Comparison of ENCODE assay signal across 19 cellular contexts in genomic region chr1:53246261-53247134, GRCh38. TPM values are rescaled to one million over a fixed set of nuclear protein-coding genes. Genes with fewer than 3 reads are reported as not detected.
DNase-seq lines count a peak whose midpoint lies in the region; ATAC-seq and TF ChIP-seq lines count a peak whose summit lies in the region.
"Had no signal": no experiment of that assay in that cellular context is flagged by ENCODE, and none has a peak within 500 bp of the region (broad histone marks: within the 10 kb centered on the region; RNA-seq: fewer than 3 reads in every experiment).

No MANE protein-coding gene starts in this region.

- no peak overlapping the region for H3K4me3 Mint-ChIP-seq in memory B cell
- H3K4me3 Mint-ChIP-seq: activated CD8-positive, alpha-beta memory T cell treated with anti-CD3 and anti-CD28 coated beads, Interleukin-2, amount 10 ng/mL, durations not matched to agents 7 days and 5 days had no signal

- peaks cover 17% of the 10 kb centered on the region for H3K4me1 Mint-ChIP-seq in memory B cell
- H3K4me1 Mint-ChIP-seq: activated CD8-positive, alpha-beta memory T cell treated with anti-CD3 and anti-CD28 coated beads, Interleukin-2, amount 10 ng/mL, durations not matched to agents 7 days and 5 days had no signal

- no peak for TF ChIP-seq POLR2A in lower leg skin (IDR thresholded peaks at IDR 0.05)

- POLR2A ChIA-PET in BJ (lab: Charles Lee) = no interaction called here

- ATAC-seq in HG03175 (IDR thresholded peaks at IDR 0.05; ENCODE audit: unreplicated experiment) = peak; percentile 76
- peak; percentile 68 for ATAC-seq in memory B cell (ENCODE audit: low read depth)
- ATAC-seq in left colon = no peak
- ATAC-seq: activated CD8-positive, alpha-beta memory T cell treated with anti-CD3 and anti-CD28 coated beads, Interleukin-2, amount 10 ng/mL, durations not matched to agents 7 days and 5 days; left lobe of liver had no signal

- no peaks in the 10 kb centered on the region for H3K27me3 ChIP-seq in BJ (ENCODE audit: control insufficient read depth, insufficient read depth, low read length)
- H3K27me3 ChIP-seq: esophagus squamous epithelium had no signal

- DNase-seq in BJ (ENCODE audit: low read depth) = peak; percentile 84
- peak; percentile 66 for DNase-seq in astrocyte of the hippocampus (ENCODE audit: low read depth, low spot score)
- DNase-seq in memory B cell (ENCODE audit: low spot score in 2 of 2) = no peak
- DNase-seq in germinal center (ENCODE audit: low spot score) = no peak
- no peak for DNase-seq in lower leg skin (ENCODE audit: low spot score in 2 of 2)
- DNase-seq in cortex of kidney (lab: John Stamatoyannopoulos, UW) = no peak
- no peak for DNase-seq in left colon
- DNase-seq: activated CD8-positive, alpha-beta memory T cell treated with anti-CD3 and anti-CD28 coated beads, Interleukin-2, amount 10 ng/mL, durations not matched to agents 7 days and 5 days; activated naive CD4-positive, alpha-beta T cell; DMS79 treated with DMSO at 0.1 percent for 48 hours; esophagus squamous epithelium; NCI-H1930; NCI-H510A; SIG-M5; stimulated activated CD4-positive, alpha-beta T cell treated with anti-CD3 and anti-CD28 coated beads, Interleukin-4, amount 100 ng/mL, for 4 hours had no signal

- intact Hi-C loops in lower leg skin (cut with DNase I; ENCODE audit: low total_unique reads) (no loop called here), left colon (cut with DNase I, micrococcal nuclease) (no loop called here)

- 81 to 93% methylated on average over 4 of the region's 4 CpGs for WGBS in lower leg skin, 2 donors

- CTCF ChIA-PET in BJ (lab: Yijun Ruan, JAX) = interaction anchor here (2.5 kb wide), 1 partner anchor 10 kb away, joined by 6 read pairs; no protein-coding TSS in a partner anchor

- H3K27ac Mint-ChIP-seq in memory B cell = no peak overlapping the region
- H3K27ac Mint-ChIP-seq: activated CD8-positive, alpha-beta memory T cell treated with anti-CD3 and anti-CD28 coated beads, Interleukin-2, amount 10 ng/mL, durations not matched to agents 7 days and 5 days had no signal

- peaks cover 11% of the 10 kb centered on the region for H3K36me3 Mint-ChIP-seq in memory B cell

- TF ChIP-seq CTCF in BJ (IDR thresholded peaks at IDR 0.05; ENCODE audit: insufficient read depth, low read depth, low read length) (no peak), lower leg skin (IDR thresholded peaks at IDR 0.05) (no peak)

- H3K4me3 ChIP-seq in BJ (ENCODE audit: low read depth, low read length) (no peak overlapping the region), lower leg skin (ENCODE audit: low read depth, poor library complexity, severe bottlenecking) (no peak overlapping the region)
- H3K4me3 ChIP-seq: esophagus squamous epithelium, skin epidermis, thoracic aorta had no signal

- H3K9me3 Mint-ChIP-seq in memory B cell = no peaks in the 10 kb centered on the region

- H3K36me3 ChIP-seq in BJ (ENCODE audit: control insufficient read depth, insufficient read depth, low read length) = no peaks in the 10 kb centered on the region
- H3K36me3 ChIP-seq: thoracic aorta had no signal

- H3K27me3 Mint-ChIP-seq in memory B cell = no peaks in the 10 kb centered on the region
- H3K27me3 Mint-ChIP-seq: activated CD8-positive, alpha-beta memory T cell treated with anti-CD3 and anti-CD28 coated beads, Interleukin-2, amount 10 ng/mL, durations not matched to agents 7 days and 5 days had no signal

RNA-seq across cellular contexts. Expression of gene MAGOH, which starts 8.2 kb away (rescaled TPM):
- polyA plus RNA-seq in BJ (2011; rRNA removed) = 3.9 and 24.9 TPM in 2 replicates
- 23.6 and 23.7 TPM in 2 replicates for polyA minus RNA-seq in BJ (2011; rRNA and poly(A)+ RNA removed)
- 10 to 100 TPM; 15.2 to 33.7 (median 21.1) TPM for total RNA-seq in lower leg skin
- total RNA-seq in left colon = 10 to 100 TPM; 28.8 to 33.5 TPM

RNA-seq across cellular contexts. Expression of gene CZIB, which starts 26.1 kb away (rescaled TPM):
- 75.8 and 92.5 TPM in 2 replicates for polyA plus RNA-seq in BJ (2011; rRNA removed)
- 17.2 and 23.4 TPM in 2 replicates for polyA minus RNA-seq in BJ (2011; rRNA and poly(A)+ RNA removed)
- total RNA-seq in lower leg skin (10 to 100 TPM; 19.1 to 39.8 (median 29.0) TPM), left colon (10 to 100 TPM; 31.3 to 33.3 TPM)

RNA-seq across cellular contexts. Expression of gene CPT2, which starts 49.9 kb away (rescaled TPM):
- polyA plus RNA-seq in BJ (2011; rRNA removed) = 15.4 and 20.6 TPM in 2 replicates
- polyA minus RNA-seq in BJ (2011; rRNA and poly(A)+ RNA removed) = 11.5 and 12.7 TPM in 2 replicates
- 10 to 100 TPM; 30.1 to 47.1 (median 36.7) TPM for total RNA-seq in lower leg skin
- 10 to 100 TPM; 71.1 to 76.4 TPM for total RNA-seq in left colon

Comparison
In these comparisons a context has a peak if more than half of its experiments do, and no peak if none do; other contexts are left out.
1. DNase-seq: peak in BJ (single experiment) and astrocyte of the hippocampus (single experiment); none in memory B cell (0 of 2), germinal center (single experiment), lower leg skin (0 of 2), cortex of kidney (single experiment) and left colon (0 of 2).